ENCODE assay signal across 8 cellular contexts in genomic region chr12:26113853-26114719, GRCh38. TPM values are rescaled to one million over a fixed set of nuclear protein-coding genes. Genes with fewer than 3 reads are reported as not detected.
DNase-seq lines count a peak whose midpoint lies in the region; ATAC-seq, FAIRE-seq and TF ChIP-seq lines count a peak whose summit lies in the region.

No MANE protein-coding gene starts in this region.

- H3K4me1 ChIP-seq in OCI-LY1 (ENCODE audit: insufficient read depth, low read length, severe bottlenecking): peaks cover 18% of the 10 kb centered on the region
- peaks cover 4 to 24% (median 13%) of the 10 kb centered on the region in 3 donors for H3K4me1 ChIP-seq in esophagus squamous epithelium
- peaks cover 6 to 9% of the 10 kb centered on the region in 2 donors for H3K4me1 ChIP-seq in muscle layer of duodenum (ENCODE audit: control insufficient read depth in 1 of 2, insufficient read depth in 2 of 2, low read length in 2 of 2)

- peak overlapping the region; percentile 49; the same call in 1 of the 2 replicates for H3K9ac ChIP-seq in OCI-LY1 (ENCODE audit: low read length)

- H3K4me2 ChIP-seq in OCI-LY1 (ENCODE audit: low read length): peak overlapping the region; percentile 71

- H3K27me3 ChIP-seq in CD4-positive, alpha-beta T cell (ENCODE audit: control insufficient read depth, insufficient read depth, low read length): peaks cover 20% of the 10 kb centered on the region
- H3K27me3 ChIP-seq in OCI-LY1 (ENCODE audit: insufficient read depth, low read length): no peaks in the 10 kb centered on the region; the same call in 1 of the 2 replicates
- H3K27me3 ChIP-seq in esophagus squamous epithelium: no peaks in the 10 kb centered on the region
- H3K27me3 ChIP-seq in muscle layer of duodenum (ENCODE audit: low read depth, low read length): no peaks in the 10 kb centered on the region

- H3K36me3 ChIP-seq in OCI-LY1 (ENCODE audit: insufficient read depth, low read length) (no peaks in the 10 kb centered on the region), esophagus squamous epithelium (no peaks in the 10 kb centered on the region), muscle layer of duodenum (ENCODE audit: control insufficient read depth in 1 of 2, insufficient read depth in 2 of 2, low read length in 2 of 2) (no peaks in the 10 kb centered on the region)

- peak overlapping the region; percentile 87 for H3K4me3 Mint-ChIP-seq in CD4-positive, alpha-beta T cell
- peak overlapping the region; percentile 77 to 85 for H3K4me3 Mint-ChIP-seq in activated T-cell treated with anti-CD3 and anti-CD28 coated beads, Interleukin-2, amount 50 U/mL, for 72 hours

- ATAC-seq in CD4-positive, alpha-beta T cell (ENCODE audit: poor library complexity): peak; percentile 76
- ATAC-seq in HG03442 (IDR thresholded peaks at IDR 0.05; ENCODE audit: unreplicated experiment): peak; percentile 68
- ATAC-seq in activated T-cell treated with anti-CD3 and anti-CD28 coated beads, Interleukin-2, amount 50 U/mL, for 72 hours (replicated peaks in 1 of 2): peak; percentile 92 to 93

- H3K4me1 Mint-ChIP-seq in CD4-positive, alpha-beta T cell (ENCODE audit: low read depth): peaks cover 4% of the 10 kb centered on the region
- peaks cover 11% of the 10 kb centered on the region for H3K4me1 Mint-ChIP-seq in activated T-cell treated with anti-CD3 and anti-CD28 coated beads, Interleukin-2, amount 50 U/mL, for 72 hours (ENCODE audit: low read depth)

- no peaks in the 10 kb centered on the region for H3K9me3 ChIP-seq in CD4-positive, alpha-beta T cell (ENCODE audit: control insufficient read depth, low read length)
- H3K9me3 ChIP-seq in OCI-LY1 (ENCODE audit: low read length) (no peaks in the 10 kb centered on the region), esophagus squamous epithelium (no peaks in the 10 kb centered on the region), muscle layer of duodenum (ENCODE audit: control insufficient read depth in 1 of 2, low read length in 2 of 2) (no peaks in the 10 kb centered on the region)

- no peaks in the 10 kb centered on the region for H4K20me1 ChIP-seq in OCI-LY1 (ENCODE audit: insufficient read depth, low read length)

- no peaks in the 10 kb centered on the region for H3K9me2 ChIP-seq in OCI-LY1 (ENCODE audit: low read depth, low read length)

- CTCF ChIA-PET in CD4-positive, alpha-beta T cell (lab: Charles Lee): interaction anchor here (0.8 to 1.2 kb wide), 2 partner anchors 10 to 17 kb away, joined by 3 read pairs; no protein-coding TSS in a partner anchor

- no peaks in the 10 kb centered on the region for H3K36me3 Mint-ChIP-seq in CD4-positive, alpha-beta T cell (ENCODE audit: low read depth)
- no peaks in the 10 kb centered on the region for H3K36me3 Mint-ChIP-seq in activated T-cell treated with anti-CD3 and anti-CD28 coated beads, Interleukin-2, amount 50 U/mL, for 72 hours (ENCODE audit: insufficient read depth in 2 of 2)

- WGBS in esophagus squamous epithelium, 2 donors: 1 to 5% methylated on average over 11 to 21 of the region's 72 CpGs

- H3K79me2 ChIP-seq in OCI-LY1 (ENCODE audit: insufficient read depth, low read length): no peaks in the 10 kb centered on the region

- peaks cover 32% of the 10 kb centered on the region for H3K27me3 Mint-ChIP-seq in CD4-positive, alpha-beta T cell
- H3K27me3 Mint-ChIP-seq in activated T-cell treated with anti-CD3 and anti-CD28 coated beads, Interleukin-2, amount 50 U/mL, for 72 hours (ENCODE audit: low read depth): peaks cover 47% of the 10 kb centered on the region

- H3K27ac Mint-ChIP-seq in CD4-positive, alpha-beta T cell: peak overlapping the region; percentile 45
- no peak overlapping the region for H3K27ac Mint-ChIP-seq in activated T-cell treated with anti-CD3 and anti-CD28 coated beads, Interleukin-2, amount 50 U/mL, for 72 hours

- no peak overlapping the region for H3K27ac ChIP-seq in CD4-positive, alpha-beta T cell (ENCODE audit: low read depth, low read length)
- no peak overlapping the region for H3K27ac ChIP-seq in OCI-LY1 (ENCODE audit: low read depth, low read length, poor library complexity, severe bottlenecking)
- H3K27ac ChIP-seq in esophagus squamous epithelium: peak overlapping the region; percentile 84 to 96 (median 92)
- peak overlapping the region; percentile 88 for H3K27ac ChIP-seq in muscle layer of duodenum (ENCODE audit: low read length)

- peak; percentile 45 to 76 (median 58) for DNase-seq in CD4-positive, alpha-beta T cell
- DNase-seq in GM19239 (ENCODE audit: insufficient read length, low spot score) (no peak), esophagus squamous epithelium (lab: John Stamatoyannopoulos, UW) (peak; percentile 76)
- peak; percentile 74 to 80 for DNase-seq in activated T-cell treated with anti-CD3 and anti-CD28 coated beads, Interleukin-2, amount 50 U/mL, for 72 hours
- DNase-seq in stimulated activated CD8-positive, alpha-beta memory T cell treated with anti-CD3 and anti-CD28 coated beads, Interleukin-7, amount 100 ng/mL, for 1 hour (ENCODE audit: low read depth in 2 of 2): peak; percentile 34 to 43

- H3K9me3 Mint-ChIP-seq in CD4-positive, alpha-beta T cell: no peaks in the 10 kb centered on the region
- H3K9me3 Mint-ChIP-seq in activated T-cell treated with anti-CD3 and anti-CD28 coated beads, Interleukin-2, amount 50 U/mL, for 72 hours: no peaks in the 10 kb centered on the region

- no peaks in the 10 kb centered on the region for H3F3A ChIP-seq in OCI-LY1 (ENCODE audit: insufficient read depth, low read length)

- H3K4me3 ChIP-seq in OCI-LY1 (ENCODE audit: low read depth, low read length, poor library complexity, severe bottlenecking): peak overlapping the region; percentile 59
- peak overlapping the region; percentile 38 to 73 (median 54) for H3K4me3 ChIP-seq in esophagus squamous epithelium
- peak overlapping the region; percentile 56 to 58 for H3K4me3 ChIP-seq in muscle layer of duodenum (ENCODE audit: low read depth in 1 of 2, low read length in 2 of 2)

- TF ChIP-seq POLR2A in esophagus squamous epithelium (IDR thresholded peaks at IDR 0.05): peak in 3 of 4 donors; percentile 66 to 90 (median 89)

- peak; percentile 93 for FAIRE-seq in GM19239 (lab: Jason Lieb, UNC)

- no peak for TF ChIP-seq CTCF in CD4-positive, alpha-beta T cell (IDR thresholded peaks at IDR 0.05)
- TF ChIP-seq CTCF in OCI-LY1 (IDR thresholded peaks at IDR 0.05; ENCODE audit: low read length) (peak; percentile 21; the same call in 1 of the 2 replicates), esophagus squamous epithelium (IDR thresholded peaks at IDR 0.05) (peak in 4 of 6 experiments; percentile 27 to 58 (median 44))

- POLR2A ChIA-PET in CD4-positive, alpha-beta T cell (lab: Charles Lee): interaction anchor here (1.1 to 1.5 kb wide), 2 partner anchors 9 to 10 kb away, joined by 3 to 6 read pairs; no protein-coding TSS in a partner anchor

- intact Hi-C loops in CD4-positive, alpha-beta T cell (cut with DNase I, micrococcal nuclease): loop anchor here in 1 of 2 experiments (5.0 to 10.0 kb wide), 4 partner anchors 721 to 1411 kb away; partner anchors contain the start of genes ITPR2 and PPFIBP1
- intact Hi-C loops in esophagus squamous epithelium (cut with DNase I): loop anchor here (10.0 kb wide), 1 partner anchor 291 kb away; no protein-coding TSS in a partner anchor

- no peak overlapping the region for H2AFZ ChIP-seq in OCI-LY1 (ENCODE audit: low read length)

RNA-seq across cellular contexts. Expression of gene BHLHE41, which starts 10.8 kb away (rescaled TPM):
- not detected for total RNA-seq in CD4-positive, alpha-beta T cell
- total RNA-seq in activated T-cell treated with anti-CD3 and anti-CD28 coated beads, Interleukin-2, amount 50 U/mL, for 72 hours: not detected
- 10 to 100 TPM in 1 of 4 donors, 1 to 10 TPM in 2, under 1 TPM in 1; 0.48 to 14.3 (median 1.7) TPM for total RNA-seq in esophagus squamous epithelium

Comparison
In these comparisons a context has a peak if more than half of its experiments do, and no peak if none do; other contexts are left out.
1. H3K27ac ChIP-seq: peak in esophagus squamous epithelium (4 of 4) and muscle layer of duodenum (single experiment); none in CD4-positive, alpha-beta T cell (single experiment) and OCI-LY1 (single experiment).
2. Peak in every context shown above with its lines, with median percentiles within 50 percentile points of each other: ATAC-seq and H3K4me3 ChIP-seq.